In the genomic region with DNA sequence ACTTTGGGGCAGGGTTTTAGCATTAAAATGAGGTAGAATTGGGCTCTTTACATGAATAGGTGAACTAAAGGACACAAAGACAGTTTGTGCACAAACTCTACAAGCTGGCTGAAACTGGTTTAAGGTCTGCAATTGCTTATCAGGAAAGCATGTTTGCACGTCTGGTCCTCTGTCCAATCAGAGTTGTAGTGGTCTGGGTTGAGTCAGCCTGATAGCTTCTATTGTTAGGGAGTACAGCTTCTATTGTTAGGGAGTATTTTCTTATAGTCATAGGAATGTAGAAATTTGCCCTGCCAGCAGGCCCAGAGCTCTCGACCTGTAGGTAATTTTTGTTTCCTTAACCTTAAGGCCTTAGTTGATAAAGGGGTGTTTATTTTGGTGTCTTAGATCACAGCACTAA, we compare ENCODE assay signal across 14 cellular contexts.
"Had no signal": no experiment of that assay in that cellular context is flagged by ENCODE, and none has a peak within 500 bp of the region (broad histone marks: within the 10 kb centered on the region; RNA-seq: fewer than 3 reads in every experiment).

No MANE protein-coding gene starts in this region.

- H3K9me3 ChIP-seq: gastroesophageal sphincter, ovary had no signal

- H3K27me3 Mint-ChIP-seq: activated CD8-positive, alpha-beta memory T cell treated with anti-CD3 and anti-CD28 coated beads, Interleukin-2, amount 10 ng/mL, durations not matched to agents 7 days and 5 days; activated naive CD8-positive, alpha-beta T cell treated with anti-CD3 and anti-CD28 coated beads for 36 hours had no signal

- H3K36me3 ChIP-seq: gastroesophageal sphincter, ovary had no signal

- H3K4me3 Mint-ChIP-seq: activated CD8-positive, alpha-beta memory T cell treated with anti-CD3 and anti-CD28 coated beads, Interleukin-2, amount 10 ng/mL, durations not matched to agents 7 days and 5 days; activated naive CD8-positive, alpha-beta T cell treated with anti-CD3 and anti-CD28 coated beads for 36 hours; activated T-cell treated with anti-CD3 and anti-CD28 coated beads, Interleukin-2, amount 50 U/mL, for 4 hours; nephron progenitor cell had no signal

- H3K4me1 Mint-ChIP-seq: activated CD8-positive, alpha-beta memory T cell treated with anti-CD3 and anti-CD28 coated beads, Interleukin-2, amount 10 ng/mL, durations not matched to agents 7 days and 5 days; activated naive CD8-positive, alpha-beta T cell treated with anti-CD3 and anti-CD28 coated beads for 36 hours; nephron progenitor cell had no signal

- H3K27ac Mint-ChIP-seq: activated CD8-positive, alpha-beta memory T cell treated with anti-CD3 and anti-CD28 coated beads, Interleukin-2, amount 10 ng/mL, durations not matched to agents 7 days and 5 days; nephron progenitor cell had no signal

- H3K36me3 Mint-ChIP-seq: activated CD8-positive, alpha-beta memory T cell treated with anti-CD3 and anti-CD28 coated beads, Interleukin-2, amount 10 ng/mL, durations not matched to agents 7 days and 5 days; activated naive CD8-positive, alpha-beta T cell treated with anti-CD3 and anti-CD28 coated beads for 36 hours had no signal

- ATAC-seq: activated CD8-positive, alpha-beta memory T cell treated with anti-CD3 and anti-CD28 coated beads, Interleukin-2, amount 10 ng/mL, durations not matched to agents 7 days and 5 days; activated T-cell treated with anti-CD3 and anti-CD28 coated beads, Interleukin-2, amount 50 U/mL, for 4 hours; gastroesophageal sphincter; left lobe of liver had no signal

- H3K4me3 ChIP-seq: gastroesophageal sphincter, ovary had no signal

- DNase-seq: activated CD4-positive, alpha-beta T cell treated with anti-CD3 and anti-CD28 coated beads, Interleukin-2, amount 50 U/mL, for 48 hours; activated CD4-positive, CD25-positive, alpha-beta regulatory T cell treated with anti-CD3 and anti-CD28 coated beads, Interleukin-2, amount 50 U/mL, for 72 hours; activated CD8-positive, alpha-beta memory T cell treated with anti-CD3 and anti-CD28 coated beads, Interleukin-2, amount 10 ng/mL, durations not matched to agents 7 days and 5 days; activated effector memory CD4-positive, alpha-beta T cell treated with anti-CD3 and anti-CD28 coated beads, Interleukin-2, amount 50 U/mL, for 16 hours; activated naive CD8-positive, alpha-beta T cell treated with anti-CD3 and anti-CD28 coated beads for 36 hours; activated T-cell treated with anti-CD3 and anti-CD28 coated beads, Interleukin-2, amount 50 U/mL, for 4 hours; effector CD4-positive, alpha-beta T cell; nephron progenitor cell; ovary; stimulated activated CD4-positive, alpha-beta T cell treated with anti-CD3 and anti-CD28 coated beads, Interleukin-15, amount 100 ng/mL, for 24 hours; stimulated activated CD4-positive, alpha-beta T cell treated with anti-CD3 and anti-CD28 coated beads, Interleukin-4, amount 100 ng/mL, for 4 hours; T-helper 2 cell had no signal

- H3K4me1 ChIP-seq: gastroesophageal sphincter had no signal

- H3K27ac ChIP-seq: gastroesophageal sphincter, ovary had no signal

- H3K27me3 ChIP-seq: gastroesophageal sphincter, ovary had no signal
